In the genomic region with DNA sequence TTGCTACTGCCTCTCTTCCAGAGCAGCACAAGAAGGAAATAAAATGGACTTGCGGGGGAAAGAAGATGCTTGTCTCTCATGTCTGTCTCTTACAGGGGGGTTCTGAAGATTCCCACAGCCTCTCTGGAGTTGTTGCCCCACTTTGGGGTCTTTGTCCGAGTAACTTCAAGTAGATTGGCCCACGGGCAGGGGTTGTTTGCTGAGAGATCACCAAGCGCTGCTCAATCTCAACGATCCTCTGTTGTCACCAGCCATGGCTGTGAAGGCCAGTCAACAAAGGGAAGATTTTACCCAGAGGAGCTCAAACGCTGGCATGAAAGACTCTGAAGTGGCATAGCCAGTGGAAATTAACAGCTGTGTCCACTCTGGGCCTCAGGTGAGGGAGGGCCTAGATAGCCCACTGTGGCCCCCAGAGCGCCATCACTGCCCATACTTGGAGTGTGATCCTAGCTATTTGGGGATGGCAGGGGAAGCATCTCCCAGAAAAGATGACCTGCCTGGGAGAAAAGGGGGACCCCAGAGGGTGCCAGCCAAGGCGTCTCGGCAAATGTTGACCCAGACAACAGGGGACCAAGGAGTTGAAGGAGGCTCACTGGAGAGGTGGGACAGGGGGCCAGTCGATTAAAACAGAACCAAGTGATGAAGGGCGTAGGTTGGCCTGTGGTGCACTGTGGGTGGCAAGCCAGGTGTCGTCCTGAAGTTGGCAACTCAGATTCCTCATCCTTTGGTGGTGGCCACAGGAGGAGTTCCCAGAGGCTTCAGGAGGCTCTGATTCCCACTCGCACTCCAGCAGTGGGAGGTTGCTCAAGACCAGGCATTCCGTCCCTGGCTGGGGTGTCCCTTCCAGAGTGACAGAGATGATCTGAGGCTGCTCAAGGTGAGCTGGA, we compare ENCODE assay signal across 28 cellular contexts. TPM values are rescaled to one million over a fixed set of nuclear protein-coding genes. Genes with fewer than 3 reads are reported as not detected.
"Had no signal": no experiment of that assay in that cellular context is flagged by ENCODE, and none has a peak within 500 bp of the region (broad histone marks: within the 10 kb centered on the region; RNA-seq: fewer than 3 reads in every experiment).

No MANE protein-coding gene starts in this region.

- FAIRE-seq: HTR-8/SVneo had no signal

- H3K4me2 ChIP-seq: SK-N-SH had no signal

- H3K9ac ChIP-seq: SK-N-SH had no signal

- H3K9me3 ChIP-seq: SK-N-SH had no signal

- H3K27ac ChIP-seq: HL-60, RWPE1 had no signal

- ATAC-seq: Panc1, PC-3 had no signal

- DNase-seq: KBM-7; MV-4-11; NCI-H1048; NCI-H1105; NCI-H1417; NCI-H1436 treated with DMSO at 0.1 percent for 48 hours; NCI-H1694; NCI-H187 treated with DMSO at 0.1 percent for 48 hours; NCI-H2029 treated with DMSO at 0.1 percent for 48 hours; NCI-H2171 treated with DMSO at 0.1 percent for 48 hours; NCI-H345; NCI-H446 treated with DMSO at 0.1 percent for 48 hours; NCI-H510A treated with DMSO at 0.1 percent for 48 hours; NCI-H526; NCI-H82; NK-92 treated with Interleukin-12 subunit alpha and Interleukin-12 subunit beta, amount 100 ng/mL, for 24 hours; PC-3; SHP77; SK-N-SH; SW 1271 had no signal

RNA-seq across cellular contexts. Expression of a gene that starts 28.0 kb away (rescaled TPM):
- total RNA-seq: LHCN-M2, MCF 10A, OCI-LY7, PC-3, SK-MEL-5 had no signal
- polyA plus RNA-seq: SK-N-SH had no signal
